Comparison of ENCODE assay signal across 8 cellular contexts in genomic region chr12:53380104-53380796, GRCh38.
DNase-seq lines count a peak whose midpoint lies in the region; ATAC-seq and TF ChIP-seq lines count a peak whose summit lies in the region.

SP1 (plus strand) TSS chr12:53380176; CDS start chr12:53380292, 116 bp downstream.

- DNase-seq in AG08396 (ENCODE audit: low spot score), result peak; percentile 90
- peak; percentile 90 for DNase-seq in NCI-H510A (lab: John Stamatoyannopoulos, UW)
- peak; percentile 89 to 100 for DNase-seq in activated CD4-positive, alpha-beta T cell treated with anti-CD3 and anti-CD28 coated beads for 4 hours
- peak; percentile 97 for DNase-seq in choroid plexus epithelial cell (ENCODE audit: low read depth)
- DNase-seq in stimulated activated CD4-positive, alpha-beta T cell treated with anti-CD3 and anti-CD28 coated beads, Interleukin-1b, Interleukin-23, amount 100 ng/mL, for 48 hours, result peak; percentile 89

- peak; percentile 36 for ATAC-seq in HG03439 (IDR thresholded peaks at IDR 0.05; ENCODE audit: unreplicated experiment)

- peak within 1 kb of the TSS; percentile 68 for H3K4me3 ChIP-seq in choroid plexus epithelial cell (ENCODE audit: low read depth, low read length)

- peak; percentile 52 for TF ChIP-seq POLR2A in GM19193 (IDR thresholded peaks at IDR 0.05; ENCODE audit: extremely low read depth, insufficient read depth, insufficient read length)

- H3K27me3 ChIP-seq in layer of hippocampus (ENCODE audit: control insufficient read depth, insufficient read depth, low read length), result no peaks in the 10 kb centered on the region

- TF ChIP-seq CTCF in choroid plexus epithelial cell (conservative IDR thresholded peaks at IDR 0.05; ENCODE audit: low read depth, low read length), result no peak

- peak within 1 kb of the TSS; percentile 99 for H3K27ac ChIP-seq in layer of hippocampus (ENCODE audit: low read depth, low read length)

Comparison
In these comparisons a context has a peak if more than half of its experiments do, and no peak if none do; other contexts are left out.
1. Peak in every context shown above with its lines: DNase-seq, ATAC-seq, H3K4me3 ChIP-seq and H3K27ac ChIP-seq.